1 cellular context compared by ENCODE assay signal in the genomic region with DNA sequence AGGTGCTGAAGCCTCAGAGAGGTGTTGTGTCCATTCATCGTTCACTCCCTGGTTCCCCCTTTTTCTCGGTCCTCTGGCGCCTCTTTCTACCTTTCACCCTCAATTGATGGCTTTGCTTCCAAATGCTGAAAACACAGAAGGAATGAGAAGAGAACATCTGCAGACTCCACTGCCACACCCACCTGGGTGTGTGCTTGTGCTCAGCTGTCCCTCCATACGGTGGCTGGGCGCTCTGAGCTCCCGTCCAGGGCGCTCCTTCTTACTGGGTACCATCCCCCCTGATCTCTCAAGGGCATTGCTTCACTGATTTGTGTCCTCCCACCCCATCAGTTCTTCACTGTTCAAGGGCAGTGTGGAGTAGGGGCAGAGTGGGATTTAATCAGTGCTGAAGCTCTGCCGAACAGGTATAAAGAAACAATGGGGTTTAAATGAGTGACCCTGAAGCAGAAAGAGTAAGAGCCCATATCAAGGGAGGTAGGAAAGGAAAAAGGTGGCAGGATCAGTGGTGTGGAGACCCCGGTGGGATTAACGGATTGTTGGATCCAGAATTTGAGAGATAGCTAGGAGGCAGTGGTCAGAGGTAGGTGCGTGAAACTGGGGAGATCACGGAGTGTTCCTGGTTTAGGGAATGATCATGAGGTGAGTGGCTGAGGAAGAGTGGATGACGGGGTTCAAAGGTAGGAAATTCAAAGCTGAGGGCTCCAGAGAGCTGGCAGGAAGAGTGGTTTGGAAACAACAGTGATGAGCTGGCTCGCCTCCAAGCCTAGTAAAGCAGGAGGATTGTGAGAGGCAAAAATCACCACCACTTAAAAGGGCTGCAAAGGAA.
TF ChIP-seq lines count a peak whose summit lies in the region.

No MANE protein-coding gene starts in this region.

TF ChIP-seq in HEK293, 187 proteins besides CTCF, POLR2A, EP300 and RAD21 (continued from another document):
- TF ChIP-seq, protein P1, sequence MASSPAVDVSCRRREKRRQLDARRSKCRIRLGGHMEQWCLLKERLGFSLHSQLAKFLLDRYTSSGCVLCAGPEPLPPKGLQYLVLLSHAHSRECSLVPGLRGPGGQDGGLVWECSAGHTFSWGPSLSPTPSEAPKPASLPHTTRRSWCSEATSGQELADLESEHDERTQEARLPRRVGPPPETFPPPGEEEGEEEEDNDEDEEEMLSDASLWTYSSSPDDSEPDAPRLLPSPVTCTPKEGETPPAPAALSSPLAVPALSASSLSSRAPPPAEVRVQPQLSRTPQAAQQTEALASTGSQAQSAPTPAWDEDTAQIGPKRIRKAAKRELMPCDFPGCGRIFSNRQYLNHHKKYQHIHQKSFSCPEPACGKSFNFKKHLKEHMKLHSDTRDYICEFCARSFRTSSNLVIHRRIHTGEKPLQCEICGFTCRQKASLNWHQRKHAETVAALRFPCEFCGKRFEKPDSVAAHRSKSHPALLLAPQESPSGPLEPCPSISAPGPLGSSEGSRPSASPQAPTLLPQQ (tag by site-specific recombination; IDR thresholded peaks at IDR 0.05): peak; percentile 42; the same call in 1 of the 2 replicates
- TF ChIP-seq ZNF777 (tag by site-specific recombination; IDR thresholded peaks at IDR 0.05; ENCODE audit: borderline replicate concordance) (no peak), ZNF426 (tag by site-specific recombination; IDR thresholded peaks at IDR 0.05) (no peak), ZNF548 (tag by site-specific recombination; IDR thresholded peaks at IDR 0.05) (no peak), ZNF335 (tag by site-specific recombination; conservative IDR thresholded peaks at IDR 0.05) (no peak), SETDB1 (IDR thresholded peaks at IDR 0.05; ENCODE audit: insufficient read length, low read length) (no peak), ZFP37 (tag by site-specific recombination; IDR thresholded peaks at IDR 0.05) (no peak), ZNF423 (tag by site-specific recombination; IDR thresholded peaks at IDR 0.05) (no peak)
- TF ChIP-seq, protein P2, sequence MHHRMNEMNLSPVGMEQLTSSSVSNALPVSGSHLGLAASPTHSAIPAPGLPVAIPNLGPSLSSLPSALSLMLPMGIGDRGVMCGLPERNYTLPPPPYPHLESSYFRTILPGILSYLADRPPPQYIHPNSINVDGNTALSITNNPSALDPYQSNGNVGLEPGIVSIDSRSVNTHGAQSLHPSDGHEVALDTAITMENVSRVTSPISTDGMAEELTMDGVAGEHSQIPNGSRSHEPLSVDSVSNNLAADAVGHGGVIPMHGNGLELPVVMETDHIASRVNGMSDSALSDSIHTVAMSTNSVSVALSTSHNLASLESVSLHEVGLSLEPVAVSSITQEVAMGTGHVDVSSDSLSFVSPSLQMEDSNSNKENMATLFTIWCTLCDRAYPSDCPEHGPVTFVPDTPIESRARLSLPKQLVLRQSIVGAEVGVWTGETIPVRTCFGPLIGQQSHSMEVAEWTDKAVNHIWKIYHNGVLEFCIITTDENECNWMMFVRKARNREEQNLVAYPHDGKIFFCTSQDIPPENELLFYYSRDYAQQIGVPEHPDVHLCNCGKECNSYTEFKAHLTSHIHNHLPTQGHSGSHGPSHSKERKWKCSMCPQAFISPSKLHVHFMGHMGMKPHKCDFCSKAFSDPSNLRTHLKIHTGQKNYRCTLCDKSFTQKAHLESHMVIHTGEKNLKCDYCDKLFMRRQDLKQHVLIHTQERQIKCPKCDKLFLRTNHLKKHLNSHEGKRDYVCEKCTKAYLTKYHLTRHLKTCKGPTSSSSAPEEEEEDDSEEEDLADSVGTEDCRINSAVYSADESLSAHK (tag by site-specific recombination; IDR thresholded peaks at IDR 0.05): no peak
